In genomic region chr3:57100046-57100695, GRCh38 we compare ENCODE assay signal across 8 cellular contexts. TPM values are rescaled to one million over a fixed set of nuclear protein-coding genes. Genes with fewer than 3 reads are reported as not detected.
DNase-seq lines count a peak whose midpoint lies in the region; ATAC-seq and TF ChIP-seq lines count a peak whose summit lies in the region.

No MANE protein-coding gene starts in this region.

- intact Hi-C loops in gastrocnemius medialis (cut with DNase I; ENCODE audit: low total_unique reads), result no loop called here

- H3K36me3 Mint-ChIP-seq in T-helper 2 cell treated with Interferon-gamma antibody and Interleukin-4, amounts not matched to agents 5 μg/mL and 100 μg/mL, for 36 hours (ENCODE audit: low read depth), result no peaks in the 10 kb centered on the region

- H3K27me3 Mint-ChIP-seq in T-helper 2 cell treated with Interferon-gamma antibody and Interleukin-4, amounts not matched to agents 5 μg/mL and 100 μg/mL, for 36 hours (ENCODE audit: low read depth), result peaks cover 8% of the 10 kb centered on the region

- ATAC-seq in gastrocnemius medialis (peak; percentile 62 to 80), HG02623 (IDR thresholded peaks at IDR 0.05; ENCODE audit: unreplicated experiment) (no peak)

- H3K4me1 ChIP-seq in gastrocnemius medialis, result no peaks in the 10 kb centered on the region

- no peak overlapping the region for H3K27ac Mint-ChIP-seq in T-helper 2 cell treated with Interferon-gamma antibody and Interleukin-4, amounts not matched to agents 5 μg/mL and 100 μg/mL, for 36 hours

- in situ Hi-C loops in gastrocnemius medialis (cut with MboI; ENCODE audit: low sequenced_read_pairs in 4 of 4), result no loop called here

- DNase-seq in AG20443 (ENCODE audit: low spot score), result peak; percentile 81
- peak; percentile 48 for DNase-seq in GM19238 (ENCODE audit: insufficient read length, low spot score)
- DNase-seq in NCI-H1092 (lab: John Stamatoyannopoulos, UW), result peak; percentile 51
- peak; percentile 38 for DNase-seq in T-helper 2 cell treated with Interferon-gamma antibody and Interleukin-4, amounts not matched to agents 5 μg/mL and 100 μg/mL, for 36 hours (ENCODE audit: low spot score)
- DNase-seq in anterior cingulate cortex (lab: John Stamatoyannopoulos, UW), result peak in 51 of 58 donors; percentile 10 to 78 (median 49)
- peak; percentile 55 for DNase-seq in hepatic stellate cell (ENCODE audit: low spot score)
- DNase-seq in gastrocnemius medialis, result peak; percentile 32 to 38

- TF ChIP-seq POLR2A in gastrocnemius medialis (IDR thresholded peaks at IDR 0.05), result no peak

- H3K27me3 ChIP-seq in gastrocnemius medialis, result no peaks in the 10 kb centered on the region

- H3K4me3 ChIP-seq in gastrocnemius medialis, result no peak overlapping the region

- H3K9me3 ChIP-seq in gastrocnemius medialis, result no peaks in the 10 kb centered on the region

- no peak overlapping the region for H3K27ac ChIP-seq in gastrocnemius medialis

- no peak overlapping the region for H3K4me3 Mint-ChIP-seq in T-helper 2 cell treated with Interferon-gamma antibody and Interleukin-4, amounts not matched to agents 5 μg/mL and 100 μg/mL, for 36 hours

- no peaks in the 10 kb centered on the region for H3K36me3 ChIP-seq in gastrocnemius medialis

- H3K9me3 Mint-ChIP-seq in T-helper 2 cell treated with Interferon-gamma antibody and Interleukin-4, amounts not matched to agents 5 μg/mL and 100 μg/mL, for 36 hours, result no peaks in the 10 kb centered on the region

- H3K4me1 Mint-ChIP-seq in T-helper 2 cell treated with Interferon-gamma antibody and Interleukin-4, amounts not matched to agents 5 μg/mL and 100 μg/mL, for 36 hours (ENCODE audit: low read depth), result peaks cover 2% of the 10 kb centered on the region

- peak; percentile 63 to 88 (median 74) for TF ChIP-seq CTCF in gastrocnemius medialis (IDR thresholded peaks at IDR 0.05 in 4 of 5, conservative IDR thresholded peaks at IDR 0.05 in 1 of 5)

RNA-seq across cellular contexts. Expression of gene SPATA12, which starts 39.7 kb away (rescaled TPM):
- total RNA-seq in gastrocnemius medialis, result not detected
